Comparison of ENCODE assay signal across 24 cellular contexts in the genomic region with DNA sequence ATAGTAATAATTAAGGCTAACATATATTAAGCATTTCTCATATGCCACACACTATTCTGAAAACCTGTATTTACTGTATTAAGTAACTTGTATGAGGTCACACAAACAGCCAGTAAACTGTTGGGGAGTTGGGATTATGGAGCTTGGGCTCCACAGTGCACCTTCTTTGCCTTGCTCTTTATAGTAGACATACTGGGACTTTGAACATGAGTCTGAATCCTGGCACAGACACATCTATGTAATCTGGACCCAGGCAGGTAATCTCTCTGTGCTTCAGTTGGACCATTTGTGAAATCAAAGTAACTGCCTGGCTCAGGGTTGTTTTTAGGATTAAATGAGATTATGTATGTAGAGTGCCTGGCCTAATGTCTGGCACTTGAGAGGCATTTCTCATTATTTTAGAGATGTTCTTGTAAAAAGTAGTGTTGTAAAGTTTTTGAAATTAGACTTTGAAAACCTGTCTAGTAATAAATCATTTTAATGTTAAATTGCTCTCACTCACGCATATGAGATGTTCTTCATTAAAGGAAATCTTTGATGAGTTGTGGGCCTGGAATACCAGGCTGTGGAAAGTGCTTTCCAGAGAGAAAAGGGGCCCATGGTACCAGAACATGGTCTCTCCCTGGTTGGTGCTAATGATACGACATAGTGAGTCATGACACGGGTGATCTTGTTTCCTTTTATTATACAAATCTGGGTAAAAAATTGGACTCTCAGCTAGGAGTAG. TPM values are rescaled to one million over a fixed set of nuclear protein-coding genes. Genes with fewer than 3 reads are reported as not detected.
A peak's percentile ranks its signal among the peaks of the same experiment; 100 is the strongest.
DNase-seq lines count a peak whose midpoint lies in the region; TF ChIP-seq lines count a peak whose summit lies in the region.
"Had no signal": no experiment of that assay in that cellular context is flagged by ENCODE, and none has a peak within 500 bp of the region (broad histone marks: within the 10 kb centered on the region; RNA-seq: fewer than 3 reads in every experiment).

No MANE protein-coding gene starts in this region.

- TF ChIP-seq POLR2A in Peyer's patch (IDR thresholded peaks at IDR 0.05), result no peak
- no peak for TF ChIP-seq POLR2A in transverse colon (IDR thresholded peaks at IDR 0.05)

- H3K4me3 ChIP-seq in Peyer's patch (no peak overlapping the region), transverse colon (no peak overlapping the region)
- H3K4me3 ChIP-seq: BLaER1 treated with 17β-estradiol and CSF1 and Interleukin-3, amounts not matched to agents 10 nM and 100 nM; left ventricle myocardium inferior; psoas muscle; upper lobe of left lung had no signal

- TF ChIP-seq EP300 in transverse colon (IDR thresholded peaks at IDR 0.05; ENCODE audit: low read depth), result no peak

- H3K36me3 ChIP-seq in Peyer's patch (no peaks in the 10 kb centered on the region), transverse colon (no peaks in the 10 kb centered on the region)
- H3K36me3 ChIP-seq: BLaER1 treated with 17β-estradiol and CSF1 and Interleukin-3, amounts not matched to agents 10 nM and 100 nM; left ventricle myocardium inferior; upper lobe of left lung had no signal

- intact Hi-C loops in transverse colon (cut with DNase I; ENCODE audit: low total_unique reads), result loop anchor here (10.0 kb wide), 1 partner anchor 1464 kb away; the partner anchor contains the start of gene PAQR8

- no peaks in the 10 kb centered on the region for H3K9me3 ChIP-seq in Peyer's patch
- H3K9me3 ChIP-seq in transverse colon, result no peaks in the 10 kb centered on the region
- H3K9me3 ChIP-seq: left ventricle myocardium inferior, psoas muscle, upper lobe of left lung had no signal

- 53 to 56% methylated on average over 3 of the region's 3 CpGs for WGBS in transverse colon (ENCODE audit: low coverage in 1 of 2), 2 donors

- H3K27ac ChIP-seq in Peyer's patch (peak overlapping the region in 3 of 4 donors; percentile 27 to 79 (median 57)), transverse colon (peak overlapping the region; percentile 71 to 79 (median 76))
- H3K27ac ChIP-seq: BLaER1 treated with 17β-estradiol and CSF1 and Interleukin-3, amounts not matched to agents 10 nM and 100 nM; left ventricle myocardium inferior; psoas muscle; RWPE1; upper lobe of left lung had no signal

- no peak for DNase-seq in HEK293T (ENCODE audit: extremely low spot score)
- DNase-seq in Peyer's patch, result peak in 1 of 3 donors; percentile 58
- DNase-seq in lung microvascular endothelial cell (ENCODE audit: low read depth in 2 of 2), result peak; percentile 8 to 31
- no peak for DNase-seq in transverse colon
- DNase-seq in GM20000 (ENCODE audit: low spot score), result no peak
- DNase-seq in AG08396 (ENCODE audit: low spot score), result no peak
- no peak for DNase-seq in medulla oblongata (ENCODE audit: extremely low spot score)
- DNase-seq: activated CD4-positive, alpha-beta T cell treated with anti-CD3 and anti-CD28 coated beads for 1 hour; activated effector memory CD4-positive, alpha-beta T cell treated with anti-CD3 and anti-CD28 coated beads, Interleukin-2, amount 50 U/mL, for 16 hours; activated T-cell treated with anti-CD3 and anti-CD28 coated beads for 4 hours; central memory CD4-positive, alpha-beta T cell; DMS79 treated with DMSO at 0.1 percent for 48 hours; GF-D8; Kasumi-1; left ventricle myocardium inferior; naive thymus-derived CD8-positive, alpha-beta T cell; NCI-H1048; NCI-H187; NCI-H69; nucleus accumbens; psoas muscle; upper lobe of left lung had no signal

- CTCF ChIA-PET in HEK293T (lab: Yijun Ruan, JAX), result interaction anchor here (0.9 kb wide), 1 partner anchor 13 kb away, joined by 3 read pairs; no protein-coding TSS in a partner anchor

- H3K27me3 ChIP-seq in Peyer's patch (no peaks in the 10 kb centered on the region), transverse colon (no peaks in the 10 kb centered on the region)
- H3K27me3 ChIP-seq: BLaER1 treated with 17β-estradiol and CSF1 and Interleukin-3, amounts not matched to agents 10 nM and 100 nM; upper lobe of left lung had no signal

- in situ Hi-C loops in transverse colon (cut with MboI; ENCODE audit: low pct_ligation_motif_present in 1 of 4, low pct_unique_long_range_greater_than_20kb in 1 of 4, low sequenced_read_pairs in 3 of 4), result no loop called here

- POLR2A ChIA-PET in HEK293T (lab: Yijun Ruan, JAX), result no interaction called here

- H3K4me1 ChIP-seq in Peyer's patch (peaks cover 0 to 60% (median 2%) of the 10 kb centered on the region in 4 donors), transverse colon (peaks cover 49 to 90% (median 64%) of the 10 kb centered on the region in 4 donors)
- H3K4me1 ChIP-seq: BLaER1 treated with 17β-estradiol and CSF1 and Interleukin-3, amounts not matched to agents 10 nM and 100 nM; psoas muscle; upper lobe of left lung had no signal

- TF ChIP-seq CTCF in Peyer's patch (IDR thresholded peaks at IDR 0.05), result no peak
- TF ChIP-seq CTCF in transverse colon (IDR thresholded peaks at IDR 0.05), result no peak
- no peak for TF ChIP-seq CTCF in GM20000 (IDR thresholded peaks at IDR 0.05; ENCODE audit: extremely low read depth, missing control alignments)

TF ChIP-seq in HEK293T, 16 proteins besides CTCF, POLR2A, EP300 and RAD21:
- TF ChIP-seq ZNF384 (IDR thresholded peaks at IDR 0.05), result no peak
- no peak for TF ChIP-seq SUZ12 (IDR thresholded peaks at IDR 0.05)
- TF ChIP-seq, protein P1, sequence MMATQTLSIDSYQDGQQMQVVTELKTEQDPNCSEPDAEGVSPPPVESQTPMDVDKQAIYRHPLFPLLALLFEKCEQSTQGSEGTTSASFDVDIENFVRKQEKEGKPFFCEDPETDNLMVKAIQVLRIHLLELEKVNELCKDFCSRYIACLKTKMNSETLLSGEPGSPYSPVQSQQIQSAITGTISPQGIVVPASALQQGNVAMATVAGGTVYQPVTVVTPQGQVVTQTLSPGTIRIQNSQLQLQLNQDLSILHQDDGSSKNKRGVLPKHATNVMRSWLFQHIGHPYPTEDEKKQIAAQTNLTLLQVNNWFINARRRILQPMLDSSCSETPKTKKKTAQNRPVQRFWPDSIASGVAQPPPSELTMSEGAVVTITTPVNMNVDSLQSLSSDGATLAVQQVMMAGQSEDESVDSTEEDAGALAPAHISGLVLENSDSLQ (IDR thresholded peaks at IDR 0.05), result peak; percentile 71
- 0 out of 2 replicates have a peak, but pooled peaks have one; percentile 31 for TF ChIP-seq ARNT (IDR thresholded peaks at IDR 0.05)

RNA-seq across cellular contexts. Expression of gene LRRC1, which starts 34.3 kb away (rescaled TPM):
- 10 to 100 TPM; 37.1 to 63.6 (median 49.8) TPM for total RNA-seq in Peyer's patch
- 38.4 and 77.8 TPM in 2 replicates for total RNA-seq in lung microvascular endothelial cell
- 100 to 1,000 TPM in 1 of 4 donors, 10 to 100 TPM in 3; 71.0 to 151 (median 91.6) TPM for total RNA-seq in transverse colon

Comparison
In these comparisons a context has a peak if more than half of its experiments do, and no peak if none do; other contexts are left out.
1. DNase-seq: peak in lung microvascular endothelial cell (2 of 2); none in HEK293T (single experiment), transverse colon (single experiment), GM20000 (single experiment), AG08396 (single experiment) and medulla oblongata (single experiment).